In the genomic region with DNA sequence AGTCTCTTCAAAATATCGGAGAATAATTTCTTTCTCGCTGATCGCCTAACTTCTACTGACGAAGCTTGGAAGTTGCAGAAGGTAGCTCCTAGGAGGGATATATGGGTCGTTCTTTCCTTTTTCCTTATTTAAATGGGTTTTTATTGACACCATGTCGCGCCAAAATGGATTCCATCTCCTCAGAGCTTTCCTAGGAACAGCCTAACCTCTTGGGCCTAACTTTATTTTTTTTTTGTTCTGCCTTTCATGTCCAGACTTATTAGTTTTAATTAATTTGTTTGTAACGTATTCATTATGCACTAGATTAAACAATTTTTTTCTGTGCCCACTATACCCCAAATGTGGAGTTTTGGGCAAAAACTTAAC, we compare ENCODE assay signal across 8 cellular contexts.
DNase-seq lines count a peak whose midpoint lies in the region; ATAC-seq and TF ChIP-seq lines count a peak whose summit lies in the region.

No MANE protein-coding gene starts in this region.

- H3K79me2 ChIP-seq in PC-9 (ENCODE audit: low read depth) = peaks cover 43% of the 10 kb centered on the region

- peak overlapping the region; percentile 96 for H3K4me3 Mint-ChIP-seq in endothelial cell (ENCODE audit: unreplicated experiment)

- H3K4me3 ChIP-seq in PC-9 (peak overlapping the region; percentile 99), neuron (ENCODE audit: low read length) (peak overlapping the region; percentile 98)

- POLR2A ChIA-PET in PC-9 (lab: Charles Lee; ENCODE audit: unreplicated experiment) = no interaction called here

- TF ChIP-seq CTCF in PC-9 (conservative IDR thresholded peaks at IDR 0.05) = no peak
- no peak for TF ChIP-seq CTCF in endothelial cell (IDR thresholded peaks at IDR 0.05; ENCODE audit: unreplicated experiment)

- H3K4me1 ChIP-seq in PC-9 (replicated peaks; ENCODE audit: insufficient read depth) (peaks cover 10% of the 10 kb centered on the region), neuron (ENCODE audit: insufficient read depth, low read length) (peaks cover 13% of the 10 kb centered on the region)

- BruUV-seq in PC-9 (replicated peaks; lab: Mats Ljungman, UMichigan) = no TSS peak

- peaks cover 3% of the 10 kb centered on the region for H3K27me3 Mint-ChIP-seq in endothelial cell (ENCODE audit: unreplicated experiment)

- CTCF ChIA-PET in PC-9 (lab: Charles Lee) = no interaction called here

- peak overlapping the region; percentile 96 for H2AFZ ChIP-seq in PC-9
- H2AFZ ChIP-seq in neuron (ENCODE audit: low read depth, low read length) = peak overlapping the region; percentile 95

- H3K9me2 ChIP-seq in PC-9 (ENCODE audit: insufficient read depth) = no peaks in the 10 kb centered on the region

- no peaks in the 10 kb centered on the region for H3F3A ChIP-seq in PC-9 (ENCODE audit: insufficient read depth, low read depth)

- no peaks in the 10 kb centered on the region for H3K27me3 ChIP-seq in PC-9 (ENCODE audit: insufficient read depth, low read depth)
- H3K27me3 ChIP-seq in neuron (ENCODE audit: insufficient read depth, low read length) = no peaks in the 10 kb centered on the region

- DNase-seq in NCI-H1092 treated with DMSO at 0.1 percent for 48 hours (lab: John Stamatoyannopoulos, UW) (peak; percentile 49), NCI-H1092 (lab: John Stamatoyannopoulos, UW) (no peak), PC-9 (no peak), endothelial cell (ENCODE audit: low spot score) (no peak), NCI-H524 (lab: John Stamatoyannopoulos, UW) (no peak)

- H3K36me3 ChIP-seq in PC-9 (ENCODE audit: low read depth) = no peaks in the 10 kb centered on the region
- peaks cover 27% of the 10 kb centered on the region for H3K36me3 ChIP-seq in neuron (ENCODE audit: insufficient read depth, low read length)

- peak overlapping the region; percentile 96 for H3K4me2 ChIP-seq in PC-9

- H3K27ac ChIP-seq in PC-9 = peak overlapping the region; percentile 69

- intact Hi-C loops in PC-9 (cut with micrococcal nuclease; ENCODE audit: unreplicated experiment) = loop anchor here (1.0 to 10.0 kb wide), 2 partner anchors 80 to 175 kb away; no protein-coding TSS in a partner anchor

- peak overlapping the region; percentile 99 for H3K27ac Mint-ChIP-seq in endothelial cell (ENCODE audit: unreplicated experiment)

- H3K9me3 Mint-ChIP-seq in endothelial cell (ENCODE audit: unreplicated experiment) = no peaks in the 10 kb centered on the region

- peaks cover 3% of the 10 kb centered on the region for H3K36me3 Mint-ChIP-seq in endothelial cell (ENCODE audit: low read depth, unreplicated experiment)

- no peak for ATAC-seq in GM21515 (IDR thresholded peaks at IDR 0.05; ENCODE audit: unreplicated experiment)
- ATAC-seq in GM21786 (IDR thresholded peaks at IDR 0.05; ENCODE audit: unreplicated experiment) = no peak

- H4K20me1 ChIP-seq in PC-9 (ENCODE audit: insufficient read depth) = no peaks in the 10 kb centered on the region; the same call in 1 of the 2 replicates

- peaks cover 14% of the 10 kb centered on the region for H3K4me1 Mint-ChIP-seq in endothelial cell (ENCODE audit: unreplicated experiment)

- H3K9me3 ChIP-seq in PC-9 (ENCODE audit: insufficient read depth, low read depth) (no peaks in the 10 kb centered on the region), neuron (ENCODE audit: low read length) (peaks cover 3% of the 10 kb centered on the region)
